ENCODE assay signal across 8 cellular contexts in genomic region chr19:7943444-7944176, GRCh38.
DNase-seq lines count a peak whose midpoint lies in the region; ATAC-seq and TF ChIP-seq lines count a peak whose summit lies in the region.

A gene with protein sequence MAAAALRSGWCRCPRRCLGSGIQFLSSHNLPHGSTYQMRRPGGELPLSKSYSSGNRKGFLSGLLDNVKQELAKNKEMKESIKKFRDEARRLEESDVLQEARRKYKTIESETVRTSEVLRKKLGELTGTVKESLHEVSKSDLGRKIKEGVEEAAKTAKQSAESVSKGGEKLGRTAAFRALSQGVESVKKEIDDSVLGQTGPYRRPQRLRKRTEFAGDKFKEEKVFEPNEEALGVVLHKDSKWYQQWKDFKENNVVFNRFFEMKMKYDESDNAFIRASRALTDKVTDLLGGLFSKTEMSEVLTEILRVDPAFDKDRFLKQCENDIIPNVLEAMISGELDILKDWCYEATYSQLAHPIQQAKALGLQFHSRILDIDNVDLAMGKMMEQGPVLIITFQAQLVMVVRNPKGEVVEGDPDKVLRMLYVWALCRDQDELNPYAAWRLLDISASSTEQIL (minus strand): TSS chr19:7943666. CDS start chr19:7943651, 15 bp downstream.

- H3K27me3 Mint-ChIP-seq in nephron progenitor cell (ENCODE audit: low read depth, poor library complexity) = no peaks in the 10 kb centered on the region
- H3K27me3 Mint-ChIP-seq in stimulated activated naive CD8-positive, alpha-beta T cell treated with anti-CD3 and anti-CD28 coated beads, Interleukin-15, amount 100 ng/mL, for 72 hours = no peaks in the 10 kb centered on the region

- H3K27ac ChIP-seq in MM.1S (ENCODE audit: low read length) = peak within 1 kb of the TSS; percentile 80

- peaks cover 58% of the 10 kb centered on the region for H3K79me2 ChIP-seq in MM.1S (ENCODE audit: low read length)

- peaks cover 27% of the 10 kb centered on the region for H3K36me3 Mint-ChIP-seq in nephron progenitor cell (ENCODE audit: low read depth)

- H3K9me3 Mint-ChIP-seq in nephron progenitor cell = peaks cover 5% of the 10 kb centered on the region
- no peaks in the 10 kb centered on the region for H3K9me3 Mint-ChIP-seq in stimulated activated naive CD8-positive, alpha-beta T cell treated with anti-CD3 and anti-CD28 coated beads, Interleukin-15, amount 100 ng/mL, for 72 hours

- H3K9ac ChIP-seq in ES-I3 (ENCODE audit: low read depth, low read length) (peak within 1 kb of the TSS; percentile 97), MM.1S (ENCODE audit: low read length) (peak within 1 kb of the TSS; percentile 97)

- H3K4me3 ChIP-seq in HAP-1 = peak within 1 kb of the TSS; percentile 92
- peak within 1 kb of the TSS; percentile 88 for H3K4me3 ChIP-seq in MM.1S (ENCODE audit: low read length)

- no peaks in the 10 kb centered on the region for H4K20me1 ChIP-seq in MM.1S (ENCODE audit: insufficient read depth, low read length)

- ATAC-seq in stimulated activated naive CD8-positive, alpha-beta T cell treated with anti-CD3 and anti-CD28 coated beads, Interleukin-15, amount 100 ng/mL, for 72 hours = peak; percentile 99

- H3K27me3 ChIP-seq in HAP-1 (ENCODE audit: low read depth) (no peaks in the 10 kb centered on the region), MM.1S (replicated peaks; ENCODE audit: insufficient read depth, low read length) (no peaks in the 10 kb centered on the region)

- TF ChIP-seq CTCF in MM.1S (IDR thresholded peaks at IDR 0.05; ENCODE audit: low read length) = no peak
- no peak for TF ChIP-seq CTCF in nephron progenitor cell (IDR thresholded peaks at IDR 0.05)

- no peaks in the 10 kb centered on the region for H3K9me2 ChIP-seq in MM.1S (replicated peaks; ENCODE audit: insufficient read depth, low read length)

- in situ Hi-C loops in HAP-1 (cut with MboI; ENCODE audit: low sequenced_read_pairs) = loop anchor here (10.0 kb wide), 1 partner anchor 311 kb away; no protein-coding TSS in a partner anchor

- H3F3A ChIP-seq in MM.1S (ENCODE audit: insufficient read depth, low read length) = peaks cover 2% of the 10 kb centered on the region; the same call in 1 of the 2 replicates

- H3K9me3 ChIP-seq in ES-I3 (ENCODE audit: control insufficient read depth, insufficient read depth, low read length) (no peaks in the 10 kb centered on the region), HAP-1 (no peaks in the 10 kb centered on the region), MM.1S (replicated peaks; ENCODE audit: insufficient read depth, low read length) (no peaks in the 10 kb centered on the region)

- peak within 1 kb of the TSS; percentile 94 for H3K4me3 Mint-ChIP-seq in nephron progenitor cell
- peak within 1 kb of the TSS; percentile 93 to 96 for H3K4me3 Mint-ChIP-seq in stimulated activated naive CD8-positive, alpha-beta T cell treated with anti-CD3 and anti-CD28 coated beads, Interleukin-15, amount 100 ng/mL, for 72 hours

- peaks cover 20% of the 10 kb centered on the region for H3K4me1 Mint-ChIP-seq in nephron progenitor cell
- peaks cover 54% of the 10 kb centered on the region for H3K4me1 Mint-ChIP-seq in stimulated activated naive CD8-positive, alpha-beta T cell treated with anti-CD3 and anti-CD28 coated beads, Interleukin-15, amount 100 ng/mL, for 72 hours

- H3K4me1 ChIP-seq in ES-I3 (ENCODE audit: insufficient read depth, low read length) (no peaks in the 10 kb centered on the region), HAP-1 (peaks cover 8% of the 10 kb centered on the region), MM.1S (ENCODE audit: low read length) (peaks cover 6% of the 10 kb centered on the region)

- H3K27ac Mint-ChIP-seq in nephron progenitor cell = peak within 1 kb of the TSS; percentile 100
- peak within 1 kb of the TSS; percentile 98 to 99 for H3K27ac Mint-ChIP-seq in stimulated activated naive CD8-positive, alpha-beta T cell treated with anti-CD3 and anti-CD28 coated beads, Interleukin-15, amount 100 ng/mL, for 72 hours

- H3K36me3 ChIP-seq in ES-I3 (ENCODE audit: insufficient read depth, low read length) = peaks cover 4% of the 10 kb centered on the region; the same call in 1 of the 2 replicates
- H3K36me3 ChIP-seq in HAP-1 (replicated peaks) = peaks cover 31% of the 10 kb centered on the region
- H3K36me3 ChIP-seq in MM.1S (replicated peaks; ENCODE audit: insufficient read depth, low read length) = no peaks in the 10 kb centered on the region

- peak within 1 kb of the TSS; percentile 85 for H2AFZ ChIP-seq in MM.1S (ENCODE audit: low read length)

- DNase-seq in HAP-1 (ENCODE audit: low spot score in 2 of 2) (peak; percentile 99 to 100), MM.1S (peak; percentile 100), SIG-M5 (lab: John Stamatoyannopoulos, UW) (peak; percentile 93), activated gamma-delta T cell (lab: John Stamatoyannopoulos, UW) (peak; percentile 94), fibroblast of the conjunctiva (ENCODE audit: low read depth) (peak; percentile 99), nephron progenitor cell (peak; percentile 97)
- peak; percentile 99 for DNase-seq in stimulated activated naive CD8-positive, alpha-beta T cell treated with anti-CD3 and anti-CD28 coated beads, Interleukin-15, amount 100 ng/mL, for 72 hours

- peak within 1 kb of the TSS; percentile 98 for H3K4me2 ChIP-seq in MM.1S (ENCODE audit: low read depth, low read length)

Comparison
In these comparisons a context has a peak if more than half of its experiments do, and no peak if none do; other contexts are left out.
1. Peak in every context shown above with its lines: DNase-seq, ATAC-seq, H3K4me3 ChIP-seq and H3K27ac ChIP-seq.